Comparison of ENCODE assay signal across 1 cellular context in the genomic region with DNA sequence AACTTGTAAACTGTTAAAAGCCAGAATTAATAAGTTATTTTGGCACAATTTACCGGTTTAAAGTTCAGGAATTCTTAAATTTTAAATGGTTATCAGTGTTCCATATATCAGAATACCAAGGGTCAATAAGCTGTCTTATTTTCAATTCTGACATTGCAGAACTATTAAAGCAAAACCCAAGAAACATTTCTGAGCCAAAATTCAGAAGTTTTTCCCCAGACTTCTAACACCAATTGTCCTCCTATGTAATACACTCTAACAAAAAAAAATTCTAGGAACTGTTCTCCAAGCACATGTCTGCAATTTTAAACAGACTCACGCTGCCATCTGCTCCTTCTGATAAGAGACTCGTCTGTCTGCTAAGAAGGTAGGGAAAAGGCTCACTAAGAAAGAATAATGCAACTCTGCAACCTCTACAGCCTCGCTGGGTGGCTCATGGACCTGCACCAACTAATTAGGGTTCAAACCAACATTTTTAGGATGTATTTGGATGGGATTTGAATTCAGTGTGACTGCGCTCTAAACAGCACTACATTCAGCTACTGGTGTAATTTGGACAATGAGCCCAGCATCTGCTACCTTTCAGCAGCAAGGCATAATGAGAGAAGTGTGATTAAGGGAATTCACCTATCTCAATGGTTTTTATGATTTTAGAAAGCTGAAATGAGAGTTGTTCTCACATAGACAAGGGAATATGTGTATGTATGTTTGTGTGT.
A peak's percentile ranks its signal among the peaks of the same experiment; 100 is the strongest.
TF ChIP-seq lines count a peak whose summit lies in the region.

No MANE protein-coding gene starts in this region.

TF ChIP-seq in K562, 482 proteins besides CTCF, POLR2A, EP300 and RAD21 (continued from another document and continues in another):
- TF ChIP-seq, protein P1, sequence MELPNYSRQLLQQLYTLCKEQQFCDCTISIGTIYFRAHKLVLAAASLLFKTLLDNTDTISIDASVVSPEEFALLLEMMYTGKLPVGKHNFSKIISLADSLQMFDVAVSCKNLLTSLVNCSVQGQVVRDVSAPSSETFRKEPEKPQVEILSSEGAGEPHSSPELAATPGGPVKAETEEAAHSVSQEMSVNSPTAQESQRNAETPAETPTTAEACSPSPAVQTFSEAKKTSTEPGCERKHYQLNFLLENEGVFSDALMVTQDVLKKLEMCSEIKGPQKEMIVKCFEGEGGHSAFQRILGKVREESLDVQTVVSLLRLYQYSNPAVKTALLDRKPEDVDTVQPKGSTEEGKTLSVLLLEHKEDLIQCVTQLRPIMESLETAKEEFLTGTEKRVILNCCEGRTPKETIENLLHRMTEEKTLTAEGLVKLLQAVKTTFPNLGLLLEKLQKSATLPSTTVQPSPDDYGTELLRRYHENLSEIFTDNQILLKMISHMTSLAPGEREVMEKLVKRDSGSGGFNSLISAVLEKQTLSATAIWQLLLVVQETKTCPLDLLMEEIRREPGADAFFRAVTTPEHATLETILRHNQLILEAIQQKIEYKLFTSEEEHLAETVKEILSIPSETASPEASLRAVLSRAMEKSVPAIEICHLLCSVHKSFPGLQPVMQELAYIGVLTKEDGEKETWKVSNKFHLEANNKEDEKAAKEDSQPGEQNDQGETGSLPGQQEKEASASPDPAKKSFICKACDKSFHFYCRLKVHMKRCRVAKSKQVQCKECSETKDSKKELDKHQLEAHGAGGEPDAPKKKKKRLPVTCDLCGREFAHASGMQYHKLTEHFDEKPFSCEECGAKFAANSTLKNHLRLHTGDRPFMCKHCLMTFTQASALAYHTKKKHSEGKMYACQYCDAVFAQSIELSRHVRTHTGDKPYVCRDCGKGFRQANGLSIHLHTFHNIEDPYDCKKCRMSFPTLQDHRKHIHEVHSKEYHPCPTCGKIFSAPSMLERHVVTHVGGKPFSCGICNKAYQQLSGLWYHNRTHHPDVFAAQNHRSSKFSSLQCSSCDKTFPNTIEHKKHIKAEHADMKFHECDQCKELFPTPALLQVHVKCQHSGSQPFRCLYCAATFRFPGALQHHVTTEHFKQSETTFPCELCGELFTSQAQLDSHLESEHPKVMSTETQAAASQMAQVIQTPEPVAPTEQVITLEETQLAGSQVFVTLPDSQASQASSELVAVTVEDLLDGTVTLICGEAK (IDR thresholded peaks at IDR 0.05), result no peak
- TF ChIP-seq, protein P1 (CRISPR knock-in tag; IDR thresholded peaks at IDR 0.05), result no peak
- TF ChIP-seq MTA1 (IDR thresholded peaks at IDR 0.05; ENCODE audit: borderline replicate concordance) (no peak), DACH1 (IDR thresholded peaks at IDR 0.05; ENCODE audit: partially characterized antibody) (peak; percentile 65), CBFA2T3 (IDR thresholded peaks at IDR 0.05) (peak; percentile 95), ATF7 (IDR thresholded peaks at IDR 0.05) (peak; percentile 21; the same call in 1 of the 2 replicates), ZSCAN32 (CRISPR knock-in tag; IDR thresholded peaks at IDR 0.05) (no peak), ZNF79 (CRISPR knock-in tag; IDR thresholded peaks at IDR 0.05; ENCODE audit: low read depth) (0 out of 2 replicates have a peak, but pooled peaks have one; percentile 8), EHMT2 (IDR thresholded peaks at IDR 0.05) (peak; percentile 76), ZNF431 (CRISPR knock-in tag; IDR thresholded peaks at IDR 0.05) (no peak), ZNF586 (CRISPR knock-in tag; conservative IDR thresholded peaks at IDR 0.05) (no peak), CBX2 (IDR thresholded peaks at IDR 0.05; ENCODE audit: insufficient read depth, low read length, poor library complexity, severe bottlenecking) (no peak), ADNP (tag; IDR thresholded peaks at IDR 0.05) (peak; percentile 44; the same call in 1 of the 2 replicates), KHSRP (IDR thresholded peaks at IDR 0.05) (no peak), ZFP1 (CRISPR knock-in tag; IDR thresholded peaks at IDR 0.05) (no peak), KDM4B (IDR thresholded peaks at IDR 0.05; ENCODE audit: borderline replicate concordance in 2 of 2, low read depth in 1 of 2) (no peak), SIX5 (IDR thresholded peaks at IDR 0.05; ENCODE audit: borderline replicate concordance in 1 of 2, insufficient read depth in 1 of 2, low read depth in 1 of 2, low read length in 2 of 2) (no peak), SUPT5H (IDR thresholded peaks at IDR 0.05) (no peak), PHB (CRISPR knock-in tag; IDR thresholded peaks at IDR 0.05) (no peak), DPF2 (IDR thresholded peaks at IDR 0.05) (peak; percentile 91), SREBF1 (IDR thresholded peaks at IDR 0.05; ENCODE audit: borderline replicate concordance, low read depth, low read length) (no peak), RBM34 (IDR thresholded peaks at IDR 0.05; ENCODE audit: borderline replicate concordance, insufficient read depth, low read length) (no peak), ARID1B (IDR thresholded peaks at IDR 0.05) (peak; percentile 96), ZNF174 (CRISPR knock-in tag; IDR thresholded peaks at IDR 0.05) (no peak), NEUROD1 (IDR thresholded peaks at IDR 0.05; ENCODE audit: borderline replicate concordance, low read depth, low read length, partially characterized antibody) (peak; percentile 56), E2F3 (CRISPR knock-in tag; IDR thresholded peaks at IDR 0.05) (no peak), SMARCA4 (IDR thresholded peaks at IDR 0.05) (peak; percentile 91), SRSF3 (IDR thresholded peaks at IDR 0.05; ENCODE audit: insufficient read depth, low read length) (no peak), SMARCC2 (IDR thresholded peaks at IDR 0.05; ENCODE audit: low read depth) (peak; percentile 84), FOXA3 (CRISPR knock-in tag; conservative IDR thresholded peaks at IDR 0.05 in 1 of 2, IDR thresholded peaks at IDR 0.05 in 1 of 2) (no peak), HDAC3 (IDR thresholded peaks at IDR 0.05; ENCODE audit: borderline replicate concordance, partially characterized antibody) (peak; percentile 62), FOXP1 (CRISPR knock-in tag; IDR thresholded peaks at IDR 0.05) (no peak), CTBP1 (IDR thresholded peaks at IDR 0.05; ENCODE audit: borderline replicate concordance) (peak; percentile 18; the same call in 1 of the 2 replicates), CBX8 (IDR thresholded peaks at IDR 0.05; ENCODE audit: borderline replicate concordance, extremely low read depth, low read depth, low read length, poor library complexity, severe bottlenecking) (no peak), SP1 (CRISPR knock-in tag; IDR thresholded peaks at IDR 0.05) (no peak), TCF7L2 (IDR thresholded peaks at IDR 0.05; ENCODE audit: low read depth, low read length) (no peak), ZNF717 (CRISPR knock-in tag; IDR thresholded peaks at IDR 0.05) (no peak), ZNF354B (CRISPR knock-in tag; IDR thresholded peaks at IDR 0.05) (no peak), HMG20A (CRISPR knock-in tag; conservative IDR thresholded peaks at IDR 0.05) (no peak), KAT8 (IDR thresholded peaks at IDR 0.05; ENCODE audit: low read depth) (no peak), CBX3 (IDR thresholded peaks at IDR 0.05; ENCODE audit: borderline replicate concordance in 1 of 2, low read length in 2 of 2) (peak in 1 of 2 experiments; percentile 80; a peak in 2 of 3 replicates), POLR2AphosphoS5 (IDR thresholded peaks at IDR 0.05; ENCODE audit: control insufficient read depth, insufficient read depth, low read depth, low read length) (peak; percentile 79)
- TF ChIP-seq, protein P2, sequence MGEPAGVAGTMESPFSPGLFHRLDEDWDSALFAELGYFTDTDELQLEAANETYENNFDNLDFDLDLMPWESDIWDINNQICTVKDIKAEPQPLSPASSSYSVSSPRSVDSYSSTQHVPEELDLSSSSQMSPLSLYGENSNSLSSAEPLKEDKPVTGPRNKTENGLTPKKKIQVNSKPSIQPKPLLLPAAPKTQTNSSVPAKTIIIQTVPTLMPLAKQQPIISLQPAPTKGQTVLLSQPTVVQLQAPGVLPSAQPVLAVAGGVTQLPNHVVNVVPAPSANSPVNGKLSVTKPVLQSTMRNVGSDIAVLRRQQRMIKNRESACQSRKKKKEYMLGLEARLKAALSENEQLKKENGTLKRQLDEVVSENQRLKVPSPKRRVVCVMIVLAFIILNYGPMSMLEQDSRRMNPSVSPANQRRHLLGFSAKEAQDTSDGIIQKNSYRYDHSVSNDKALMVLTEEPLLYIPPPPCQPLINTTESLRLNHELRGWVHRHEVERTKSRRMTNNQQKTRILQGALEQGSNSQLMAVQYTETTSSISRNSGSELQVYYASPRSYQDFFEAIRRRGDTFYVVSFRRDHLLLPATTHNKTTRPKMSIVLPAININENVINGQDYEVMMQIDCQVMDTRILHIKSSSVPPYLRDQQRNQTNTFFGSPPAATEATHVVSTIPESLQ (CRISPR knock-in tag; IDR thresholded peaks at IDR 0.05), result no peak
- TF ChIP-seq, protein P3, sequence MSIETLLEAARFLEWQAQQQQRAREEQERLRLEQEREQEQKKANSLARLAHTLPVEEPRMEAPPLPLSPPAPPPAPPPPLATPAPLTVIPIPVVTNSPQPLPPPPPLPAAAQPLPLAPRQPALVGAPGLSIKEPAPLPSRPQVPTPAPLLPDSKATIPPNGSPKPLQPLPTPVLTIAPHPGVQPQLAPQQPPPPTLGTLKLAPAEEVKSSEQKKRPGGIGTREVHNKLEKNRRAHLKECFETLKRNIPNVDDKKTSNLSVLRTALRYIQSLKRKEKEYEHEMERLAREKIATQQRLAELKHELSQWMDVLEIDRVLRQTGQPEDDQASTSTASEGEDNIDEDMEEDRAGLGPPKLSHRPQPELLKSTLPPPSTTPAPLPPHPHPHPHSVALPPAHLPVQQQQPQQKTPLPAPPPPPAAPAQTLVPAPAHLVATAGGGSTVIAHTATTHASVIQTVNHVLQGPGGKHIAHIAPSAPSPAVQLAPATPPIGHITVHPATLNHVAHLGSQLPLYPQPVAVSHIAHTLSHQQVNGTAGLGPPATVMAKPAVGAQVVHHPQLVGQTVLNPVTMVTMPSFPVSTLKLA (conservative IDR thresholded peaks at IDR 0.05), result peak; percentile 57 to 82
- TF ChIP-seq, protein P4, sequence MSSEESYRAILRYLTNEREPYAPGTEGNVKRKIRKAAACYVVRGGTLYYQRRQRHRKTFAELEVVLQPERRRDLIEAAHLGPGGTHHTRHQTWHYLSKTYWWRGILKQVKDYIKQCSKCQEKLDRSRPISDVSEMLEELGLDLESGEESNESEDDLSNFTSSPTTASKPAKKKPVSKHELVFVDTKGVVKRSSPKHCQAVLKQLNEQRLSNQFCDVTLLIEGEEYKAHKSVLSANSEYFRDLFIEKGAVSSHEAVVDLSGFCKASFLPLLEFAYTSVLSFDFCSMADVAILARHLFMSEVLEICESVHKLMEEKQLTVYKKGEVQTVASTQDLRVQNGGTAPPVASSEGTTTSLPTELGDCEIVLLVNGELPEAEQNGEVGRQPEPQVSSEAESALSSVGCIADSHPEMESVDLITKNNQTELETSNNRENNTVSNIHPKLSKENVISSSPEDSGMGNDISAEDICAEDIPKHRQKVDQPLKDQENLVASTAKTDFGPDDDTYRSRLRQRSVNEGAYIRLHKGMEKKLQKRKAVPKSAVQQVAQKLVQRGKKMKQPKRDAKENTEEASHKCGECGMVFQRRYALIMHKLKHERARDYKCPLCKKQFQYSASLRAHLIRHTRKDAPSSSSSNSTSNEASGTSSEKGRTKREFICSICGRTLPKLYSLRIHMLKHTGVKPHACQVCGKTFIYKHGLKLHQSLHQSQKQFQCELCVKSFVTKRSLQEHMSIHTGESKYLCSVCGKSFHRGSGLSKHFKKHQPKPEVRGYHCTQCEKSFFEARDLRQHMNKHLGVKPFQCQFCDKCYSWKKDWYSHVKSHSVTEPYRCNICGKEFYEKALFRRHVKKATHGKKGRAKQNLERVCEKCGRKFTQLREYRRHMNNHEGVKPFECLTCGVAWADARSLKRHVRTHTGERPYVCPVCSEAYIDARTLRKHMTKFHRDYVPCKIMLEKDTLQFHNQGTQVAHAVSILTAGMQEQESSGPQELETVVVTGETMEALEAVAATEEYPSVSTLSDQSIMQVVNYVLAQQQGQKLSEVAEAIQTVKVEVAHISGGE (CRISPR knock-in tag; IDR thresholded peaks at IDR 0.05), result no peak
- TF ChIP-seq, protein P5, sequence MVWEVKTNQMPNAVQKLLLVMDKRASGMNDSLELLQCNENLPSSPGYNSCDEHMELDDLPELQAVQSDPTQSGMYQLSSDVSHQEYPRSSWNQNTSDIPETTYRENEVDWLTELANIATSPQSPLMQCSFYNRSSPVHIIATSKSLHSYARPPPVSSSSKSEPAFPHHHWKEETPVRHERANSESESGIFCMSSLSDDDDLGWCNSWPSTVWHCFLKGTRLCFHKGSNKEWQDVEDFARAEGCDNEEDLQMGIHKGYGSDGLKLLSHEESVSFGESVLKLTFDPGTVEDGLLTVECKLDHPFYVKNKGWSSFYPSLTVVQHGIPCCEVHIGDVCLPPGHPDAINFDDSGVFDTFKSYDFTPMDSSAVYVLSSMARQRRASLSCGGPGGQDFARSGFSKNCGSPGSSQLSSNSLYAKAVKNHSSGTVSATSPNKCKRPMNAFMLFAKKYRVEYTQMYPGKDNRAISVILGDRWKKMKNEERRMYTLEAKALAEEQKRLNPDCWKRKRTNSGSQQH (CRISPR knock-in tag; IDR thresholded peaks at IDR 0.05), result no peak
